17 cellular contexts compared by ENCODE assay signal in the genomic region with DNA sequence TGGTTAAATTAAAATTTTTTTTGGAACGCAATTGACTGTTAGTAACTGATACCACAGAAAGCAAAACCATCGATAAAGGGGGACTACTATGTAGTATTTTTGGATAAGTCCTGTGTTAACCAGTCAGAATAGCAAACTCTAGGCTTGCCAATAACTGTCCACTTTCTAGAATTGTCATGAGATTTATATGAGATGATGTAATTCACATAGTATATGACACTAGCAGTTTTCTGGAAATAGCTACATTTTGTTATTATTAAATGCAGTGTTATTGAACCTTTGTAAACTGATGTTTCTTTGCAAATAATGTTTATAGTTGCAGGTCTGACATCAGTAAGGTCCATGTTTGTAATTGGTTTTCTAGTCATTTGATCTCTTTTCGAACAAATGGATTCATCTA. TPM values are rescaled to one million over a fixed set of nuclear protein-coding genes. Genes with fewer than 3 reads are reported as not detected.
DNase-seq lines count a peak whose midpoint lies in the region; ATAC-seq and TF ChIP-seq lines count a peak whose summit lies in the region.
"Had no signal": no experiment of that assay in that cellular context is flagged by ENCODE, and none has a peak within 500 bp of the region (broad histone marks: within the 10 kb centered on the region; RNA-seq: fewer than 3 reads in every experiment).

No MANE protein-coding gene starts in this region.

- DNase-seq in activated CD8-positive, alpha-beta T cell treated with anti-CD3 and anti-CD28 coated beads for 36 hours, result no peak
- no peak for DNase-seq in activated CD8-positive, alpha-beta T cell treated with anti-CD3 and anti-CD28 coated beads, Interleukin-2, amount 10 ng/mL, durations not matched to agents 7 days and 5 days
- DNase-seq in CD4-positive, alpha-beta T cell, result no peak
- DNase-seq in HEK293T (ENCODE audit: extremely low spot score), result no peak
- DNase-seq in chondrocyte (ENCODE audit: low spot score), result no peak
- no peak for DNase-seq in DMS53 treated with DMSO at 0.1 percent for 48 hours (lab: John Stamatoyannopoulos, UW; ENCODE audit: unreplicated experiment)
- DNase-seq in NCI-H82 (lab: John Stamatoyannopoulos, UW), result no peak
- DNase-seq: 8988T, GF-D8, KG1, NCI-H1436, NCI-H2029 treated with DMSO at 0.1 percent for 48 hours, NCI-H748 treated with DMSO at 0.1 percent for 48 hours, Peyer's patch had no signal

- no peak for TF ChIP-seq CTCF in activated CD8-positive, alpha-beta T cell treated with anti-CD3 and anti-CD28 coated beads for 36 hours (IDR thresholded peaks at IDR 0.05)
- TF ChIP-seq CTCF in CD4-positive, alpha-beta T cell (IDR thresholded peaks at IDR 0.05), result no peak
- TF ChIP-seq CTCF in chondrocyte (IDR thresholded peaks at IDR 0.05), result no peak

- CTCF ChIA-PET in activated CD8-positive, alpha-beta T cell treated with anti-CD3 and anti-CD28 coated beads for 36 hours (lab: Charles Lee), result no interaction called here
- CTCF ChIA-PET in activated CD8-positive, alpha-beta T cell treated with anti-CD3 and anti-CD28 coated beads, Interleukin-2, amount 10 ng/mL, durations not matched to agents 7 days and 5 days (lab: Charles Lee), result no interaction called here
- CTCF ChIA-PET in CD4-positive, alpha-beta T cell (lab: Charles Lee), result no interaction called here
- CTCF ChIA-PET in HEK293T (lab: Yijun Ruan, JAX), result no interaction called here

- no peaks in the 10 kb centered on the region for H3K27me3 ChIP-seq in CD4-positive, alpha-beta T cell (ENCODE audit: control insufficient read depth, insufficient read depth, low read length)
- H3K27me3 ChIP-seq: Peyer's patch had no signal

- H3K4me1 Mint-ChIP-seq in activated CD8-positive, alpha-beta T cell treated with anti-CD3 and anti-CD28 coated beads for 36 hours (ENCODE audit: low read depth), result peaks cover 17% of the 10 kb centered on the region
- H3K4me1 Mint-ChIP-seq in activated CD8-positive, alpha-beta T cell treated with anti-CD3 and anti-CD28 coated beads, Interleukin-2, amount 10 ng/mL, durations not matched to agents 7 days and 5 days (ENCODE audit: low read depth), result no peaks in the 10 kb centered on the region
- H3K4me1 Mint-ChIP-seq in CD4-positive, alpha-beta T cell (ENCODE audit: low read depth), result peaks cover 30% of the 10 kb centered on the region
- peaks cover 18% of the 10 kb centered on the region for H3K4me1 Mint-ChIP-seq in chondrocyte (ENCODE audit: low read depth)

- no peaks in the 10 kb centered on the region for H3K27me3 Mint-ChIP-seq in activated CD8-positive, alpha-beta T cell treated with anti-CD3 and anti-CD28 coated beads for 36 hours
- H3K27me3 Mint-ChIP-seq in activated CD8-positive, alpha-beta T cell treated with anti-CD3 and anti-CD28 coated beads, Interleukin-2, amount 10 ng/mL, durations not matched to agents 7 days and 5 days (ENCODE audit: low read depth), result no peaks in the 10 kb centered on the region
- no peaks in the 10 kb centered on the region for H3K27me3 Mint-ChIP-seq in CD4-positive, alpha-beta T cell
- H3K27me3 Mint-ChIP-seq in chondrocyte (ENCODE audit: low read depth), result no peaks in the 10 kb centered on the region

- intact Hi-C loops in activated CD8-positive, alpha-beta T cell treated with anti-CD3 and anti-CD28 coated beads for 36 hours (cut with micrococcal nuclease), result no loop called here
- intact Hi-C loops in CD4-positive, alpha-beta T cell (cut with DNase I, micrococcal nuclease), result no loop called here

- no peak overlapping the region for H3K4me3 Mint-ChIP-seq in activated CD8-positive, alpha-beta T cell treated with anti-CD3 and anti-CD28 coated beads for 36 hours
- no peak overlapping the region for H3K4me3 Mint-ChIP-seq in activated CD8-positive, alpha-beta T cell treated with anti-CD3 and anti-CD28 coated beads, Interleukin-2, amount 10 ng/mL, durations not matched to agents 7 days and 5 days
- no peak overlapping the region for H3K4me3 Mint-ChIP-seq in CD4-positive, alpha-beta T cell
- no peak overlapping the region for H3K4me3 Mint-ChIP-seq in chondrocyte (ENCODE audit: unreplicated experiment)

- peaks cover 32% of the 10 kb centered on the region for H3K36me3 Mint-ChIP-seq in activated CD8-positive, alpha-beta T cell treated with anti-CD3 and anti-CD28 coated beads for 36 hours (ENCODE audit: low read depth)
- H3K36me3 Mint-ChIP-seq in activated CD8-positive, alpha-beta T cell treated with anti-CD3 and anti-CD28 coated beads, Interleukin-2, amount 10 ng/mL, durations not matched to agents 7 days and 5 days (ENCODE audit: low read depth), result peaks cover 26% of the 10 kb centered on the region
- H3K36me3 Mint-ChIP-seq in CD4-positive, alpha-beta T cell (ENCODE audit: low read depth), result peaks cover 77% of the 10 kb centered on the region
- peaks cover 15% of the 10 kb centered on the region for H3K36me3 Mint-ChIP-seq in chondrocyte (ENCODE audit: low read depth)

- POLR2A ChIA-PET in activated CD8-positive, alpha-beta T cell treated with anti-CD3 and anti-CD28 coated beads for 36 hours (lab: Charles Lee), result no interaction called here
- POLR2A ChIA-PET in activated CD8-positive, alpha-beta T cell treated with anti-CD3 and anti-CD28 coated beads, Interleukin-2, amount 10 ng/mL, durations not matched to agents 7 days and 5 days (lab: Charles Lee), result interaction anchor here (1.0 kb wide), 1 partner anchor 29 kb away, joined by 3 read pairs; no protein-coding TSS in a partner anchor
- POLR2A ChIA-PET in CD4-positive, alpha-beta T cell (lab: Charles Lee), result no interaction called here
- POLR2A ChIA-PET in HEK293T (lab: Yijun Ruan, JAX), result interaction anchor here (0.7 to 1.4 kb wide), 2 partner anchors 30 to 874 kb away, joined by 3 to 6 read pairs; partner anchors contain the start of gene SENP6

- H3K9me3 ChIP-seq in CD4-positive, alpha-beta T cell (ENCODE audit: control insufficient read depth, low read length), result no peaks in the 10 kb centered on the region
- H3K9me3 ChIP-seq: HAP-1, Peyer's patch had no signal

- ATAC-seq in activated CD8-positive, alpha-beta T cell treated with anti-CD3 and anti-CD28 coated beads for 36 hours, result no peak
- ATAC-seq in activated CD8-positive, alpha-beta T cell treated with anti-CD3 and anti-CD28 coated beads, Interleukin-2, amount 10 ng/mL, durations not matched to agents 7 days and 5 days, result no peak
- ATAC-seq in CD4-positive, alpha-beta T cell (ENCODE audit: poor library complexity), result no peak
- ATAC-seq in GM21717 (IDR thresholded peaks at IDR 0.05; ENCODE audit: unreplicated experiment), result no peak

- H3K27ac ChIP-seq in CD4-positive, alpha-beta T cell (ENCODE audit: low read depth, low read length), result no peak overlapping the region
- H3K27ac ChIP-seq: Peyer's patch, SK-N-MC had no signal

- no peaks in the 10 kb centered on the region for H3K9me3 Mint-ChIP-seq in activated CD8-positive, alpha-beta T cell treated with anti-CD3 and anti-CD28 coated beads for 36 hours
- no peaks in the 10 kb centered on the region for H3K9me3 Mint-ChIP-seq in activated CD8-positive, alpha-beta T cell treated with anti-CD3 and anti-CD28 coated beads, Interleukin-2, amount 10 ng/mL, durations not matched to agents 7 days and 5 days (ENCODE audit: insufficient read depth)
- H3K9me3 Mint-ChIP-seq in CD4-positive, alpha-beta T cell, result no peaks in the 10 kb centered on the region
- H3K9me3 Mint-ChIP-seq in chondrocyte (ENCODE audit: low read depth), result no peaks in the 10 kb centered on the region

- H3K27ac Mint-ChIP-seq in activated CD8-positive, alpha-beta T cell treated with anti-CD3 and anti-CD28 coated beads for 36 hours, result peak overlapping the region; percentile 17
- H3K27ac Mint-ChIP-seq in activated CD8-positive, alpha-beta T cell treated with anti-CD3 and anti-CD28 coated beads, Interleukin-2, amount 10 ng/mL, durations not matched to agents 7 days and 5 days, result no peak overlapping the region
- H3K27ac Mint-ChIP-seq in CD4-positive, alpha-beta T cell, result peak overlapping the region; percentile 47
- peak overlapping the region; percentile 84 for H3K27ac Mint-ChIP-seq in chondrocyte (ENCODE audit: unreplicated experiment)

TF ChIP-seq in HEK293T, 16 proteins besides CTCF, POLR2A, EP300 and RAD21:
- TF ChIP-seq PKNOX1 (IDR thresholded peaks at IDR 0.05) (0 out of 2 replicates have a peak, but pooled peaks have one; percentile 26), NFRKB (IDR thresholded peaks at IDR 0.05) (no peak)

RNA-seq across cellular contexts. Expression of gene SENP6, which starts 30.6 kb away (rescaled TPM):
- 10 to 100 TPM; 70.2 to 72.0 TPM for total RNA-seq in activated CD8-positive, alpha-beta T cell treated with anti-CD3 and anti-CD28 coated beads for 36 hours
- 10 to 100 TPM; 66.2 to 68.9 TPM for total RNA-seq in activated CD8-positive, alpha-beta T cell treated with anti-CD3 and anti-CD28 coated beads, Interleukin-2, amount 10 ng/mL, durations not matched to agents 7 days and 5 days
- total RNA-seq in CD4-positive, alpha-beta T cell, result 10 to 100 TPM; 82.0 to 94.8 TPM
- total RNA-seq in chondrocyte, result 82.1 to 96.3 TPM (median 83.6 TPM) in 3 replicates

Comparison
In these comparisons a context has a peak if more than half of its experiments do, and no peak if none do; other contexts are left out.
1. POLR2A ChIA-PET loops: an anchor here in activated CD8-positive, alpha-beta T cell treated with anti-CD3 and anti-CD28 coated beads, Interleukin-2, amount 10 ng/mL, durations not matched to agents 7 days and 5 days (1.0 kb wide) and HEK293T (0.7 to 1.4 kb wide); none called in activated CD8-positive, alpha-beta T cell treated with anti-CD3 and anti-CD28 coated beads for 36 hours and CD4-positive, alpha-beta T cell.